1 cellular context compared by ENCODE assay signal in the genomic region with DNA sequence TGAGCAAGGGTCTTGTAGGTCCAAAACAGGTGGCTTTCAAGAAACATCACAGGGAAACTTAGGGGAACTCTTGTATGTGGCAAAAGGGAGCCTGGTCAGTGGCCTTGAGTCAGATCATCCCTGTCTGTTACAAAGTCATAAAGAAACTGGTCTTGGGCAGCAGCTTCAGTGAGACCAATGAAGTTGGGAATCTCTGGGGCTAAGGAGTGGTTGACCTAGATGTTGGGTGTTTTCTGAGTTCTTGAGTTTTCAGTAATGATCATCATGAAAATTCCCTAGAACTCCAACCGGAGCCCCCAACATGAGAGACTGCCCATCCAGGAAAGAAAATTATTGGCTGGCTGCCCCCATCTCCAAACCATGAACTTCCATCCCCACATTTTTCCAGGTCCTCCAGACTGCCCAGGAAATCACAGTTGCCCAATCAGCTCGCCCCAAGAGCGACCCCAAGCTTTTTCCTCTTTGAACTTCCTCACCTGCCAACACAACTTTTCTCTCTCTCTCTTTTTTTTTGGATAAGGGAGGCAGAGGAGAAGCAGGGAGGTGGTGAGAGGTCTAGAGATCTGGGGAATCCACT.
A peak's percentile ranks its signal among the peaks of the same experiment; 100 is the strongest.
TF ChIP-seq lines count a peak whose summit lies in the region.

No MANE protein-coding gene starts in this region.

TF ChIP-seq in GM12878, 131 proteins besides CTCF, POLR2A, EP300 and RAD21 (continued from another document and continues in another):
- TF ChIP-seq, protein P1, sequence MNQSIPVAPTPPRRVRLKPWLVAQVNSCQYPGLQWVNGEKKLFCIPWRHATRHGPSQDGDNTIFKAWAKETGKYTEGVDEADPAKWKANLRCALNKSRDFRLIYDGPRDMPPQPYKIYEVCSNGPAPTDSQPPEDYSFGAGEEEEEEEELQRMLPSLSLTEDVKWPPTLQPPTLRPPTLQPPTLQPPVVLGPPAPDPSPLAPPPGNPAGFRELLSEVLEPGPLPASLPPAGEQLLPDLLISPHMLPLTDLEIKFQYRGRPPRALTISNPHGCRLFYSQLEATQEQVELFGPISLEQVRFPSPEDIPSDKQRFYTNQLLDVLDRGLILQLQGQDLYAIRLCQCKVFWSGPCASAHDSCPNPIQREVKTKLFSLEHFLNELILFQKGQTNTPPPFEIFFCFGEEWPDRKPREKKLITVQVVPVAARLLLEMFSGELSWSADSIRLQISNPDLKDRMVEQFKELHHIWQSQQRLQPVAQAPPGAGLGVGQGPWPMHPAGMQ (IDR thresholded peaks at IDR 0.05; ENCODE audit: borderline replicate concordance): no peak
- no peak for TF ChIP-seq KDM1A (IDR thresholded peaks at IDR 0.05; ENCODE audit: borderline replicate concordance)
- no peak for TF ChIP-seq ZNF622 (IDR thresholded peaks at IDR 0.05)
- no peak for TF ChIP-seq ZNF207 (IDR thresholded peaks at IDR 0.05; ENCODE audit: borderline replicate concordance)
- peak; percentile 88 for TF ChIP-seq JUNB (IDR thresholded peaks at IDR 0.05)
- peak; percentile 23; the same call in 1 of the 2 replicates for TF ChIP-seq IKZF1 (conservative IDR thresholded peaks at IDR 0.05)
- TF ChIP-seq LARP7 (IDR thresholded peaks at IDR 0.05): peak; percentile 25; the same call in 1 of the 2 replicates
- TF ChIP-seq, protein P2, sequence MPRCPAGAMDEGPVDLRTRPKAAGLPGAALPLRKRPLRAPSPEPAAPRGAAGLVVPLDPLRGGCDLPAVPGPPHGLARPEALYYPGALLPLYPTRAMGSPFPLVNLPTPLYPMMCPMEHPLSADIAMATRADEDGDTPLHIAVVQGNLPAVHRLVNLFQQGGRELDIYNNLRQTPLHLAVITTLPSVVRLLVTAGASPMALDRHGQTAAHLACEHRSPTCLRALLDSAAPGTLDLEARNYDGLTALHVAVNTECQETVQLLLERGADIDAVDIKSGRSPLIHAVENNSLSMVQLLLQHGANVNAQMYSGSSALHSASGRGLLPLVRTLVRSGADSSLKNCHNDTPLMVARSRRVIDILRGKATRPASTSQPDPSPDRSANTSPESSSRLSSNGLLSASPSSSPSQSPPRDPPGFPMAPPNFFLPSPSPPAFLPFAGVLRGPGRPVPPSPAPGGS (IDR thresholded peaks at IDR 0.05; ENCODE audit: borderline replicate concordance, insufficient read depth, low read depth, low read length, poor library complexity, severe bottlenecking): peak; percentile 58
- TF ChIP-seq HDGF (IDR thresholded peaks at IDR 0.05): no peak
- peak in 1 of 2 experiments; percentile 90; a peak in 1 of 4 replicates for TF ChIP-seq CEBPB (IDR thresholded peaks at IDR 0.05; ENCODE audit: borderline replicate concordance in 1 of 2, low read depth in 2 of 2, low read length in 2 of 2)
- TF ChIP-seq SP1 (IDR thresholded peaks at IDR 0.05; ENCODE audit: low read depth, low read length): peak; percentile 31
- no peak for TF ChIP-seq KAT2A (conservative IDR thresholded peaks at IDR 0.05; ENCODE audit: control insufficient read depth, low read depth, low read length)
- peak; percentile 17 for TF ChIP-seq SMAD1 (IDR thresholded peaks at IDR 0.05; ENCODE audit: low read depth, partially characterized antibody)
- TF ChIP-seq NR2C2 (IDR thresholded peaks at IDR 0.05; ENCODE audit: borderline replicate concordance, control insufficient read depth, insufficient read length, low read depth): no peak
- no peak for TF ChIP-seq MYC (IDR thresholded peaks at IDR 0.05; ENCODE audit: insufficient read depth, insufficient read length, insufficient replicate concordance, low read length, severe bottlenecking)
- TF ChIP-seq MTA3 (IDR thresholded peaks at IDR 0.05; ENCODE audit: borderline replicate concordance, low read length): 0 out of 2 replicates have a peak, but pooled peaks have one; percentile 20
- no peak for TF ChIP-seq NFXL1 (IDR thresholded peaks at IDR 0.05; ENCODE audit: borderline replicate concordance)
- TF ChIP-seq PAX5 (IDR thresholded peaks at IDR 0.05; ENCODE audit: borderline replicate concordance, low read depth, low read length): peak; percentile 54
- no peak for TF ChIP-seq PBX3 (IDR thresholded peaks at IDR 0.05; ENCODE audit: insufficient replicate concordance, low read depth, low read length)
- no peak for TF ChIP-seq POLR2AphosphoS2 (IDR thresholded peaks at IDR 0.05; ENCODE audit: low read depth, low read length)
- no peak for TF ChIP-seq BHLHE40 (IDR thresholded peaks at IDR 0.05; ENCODE audit: borderline replicate concordance in 1 of 2, low read depth in 2 of 2, low read length in 1 of 2)
- TF ChIP-seq SREBF2 (IDR thresholded peaks at IDR 0.05; ENCODE audit: low read length): no peak
- peak; percentile 2; the same call in 1 of the 2 replicates for TF ChIP-seq PRDM15 (CRISPR knock-in tag; IDR thresholded peaks at IDR 0.05)
- no peak; the same call in 1 of the 2 replicates for TF ChIP-seq TBL1XR1 (IDR thresholded peaks at IDR 0.05; ENCODE audit: low read depth, low read length)
- peak; percentile 8; the same call in 1 of the 2 replicates for TF ChIP-seq MTA2 (IDR thresholded peaks at IDR 0.05; ENCODE audit: low read depth)
- TF ChIP-seq TCF3 (IDR thresholded peaks at IDR 0.05; ENCODE audit: borderline replicate concordance, insufficient read depth, low read depth, low read length): peak; percentile 49; the same call in 1 of the 2 replicates
- peak; percentile 25; the same call in 1 of the 2 replicates for TF ChIP-seq GABPA (IDR thresholded peaks at IDR 0.05; ENCODE audit: low read depth)
- TF ChIP-seq, protein P3, sequence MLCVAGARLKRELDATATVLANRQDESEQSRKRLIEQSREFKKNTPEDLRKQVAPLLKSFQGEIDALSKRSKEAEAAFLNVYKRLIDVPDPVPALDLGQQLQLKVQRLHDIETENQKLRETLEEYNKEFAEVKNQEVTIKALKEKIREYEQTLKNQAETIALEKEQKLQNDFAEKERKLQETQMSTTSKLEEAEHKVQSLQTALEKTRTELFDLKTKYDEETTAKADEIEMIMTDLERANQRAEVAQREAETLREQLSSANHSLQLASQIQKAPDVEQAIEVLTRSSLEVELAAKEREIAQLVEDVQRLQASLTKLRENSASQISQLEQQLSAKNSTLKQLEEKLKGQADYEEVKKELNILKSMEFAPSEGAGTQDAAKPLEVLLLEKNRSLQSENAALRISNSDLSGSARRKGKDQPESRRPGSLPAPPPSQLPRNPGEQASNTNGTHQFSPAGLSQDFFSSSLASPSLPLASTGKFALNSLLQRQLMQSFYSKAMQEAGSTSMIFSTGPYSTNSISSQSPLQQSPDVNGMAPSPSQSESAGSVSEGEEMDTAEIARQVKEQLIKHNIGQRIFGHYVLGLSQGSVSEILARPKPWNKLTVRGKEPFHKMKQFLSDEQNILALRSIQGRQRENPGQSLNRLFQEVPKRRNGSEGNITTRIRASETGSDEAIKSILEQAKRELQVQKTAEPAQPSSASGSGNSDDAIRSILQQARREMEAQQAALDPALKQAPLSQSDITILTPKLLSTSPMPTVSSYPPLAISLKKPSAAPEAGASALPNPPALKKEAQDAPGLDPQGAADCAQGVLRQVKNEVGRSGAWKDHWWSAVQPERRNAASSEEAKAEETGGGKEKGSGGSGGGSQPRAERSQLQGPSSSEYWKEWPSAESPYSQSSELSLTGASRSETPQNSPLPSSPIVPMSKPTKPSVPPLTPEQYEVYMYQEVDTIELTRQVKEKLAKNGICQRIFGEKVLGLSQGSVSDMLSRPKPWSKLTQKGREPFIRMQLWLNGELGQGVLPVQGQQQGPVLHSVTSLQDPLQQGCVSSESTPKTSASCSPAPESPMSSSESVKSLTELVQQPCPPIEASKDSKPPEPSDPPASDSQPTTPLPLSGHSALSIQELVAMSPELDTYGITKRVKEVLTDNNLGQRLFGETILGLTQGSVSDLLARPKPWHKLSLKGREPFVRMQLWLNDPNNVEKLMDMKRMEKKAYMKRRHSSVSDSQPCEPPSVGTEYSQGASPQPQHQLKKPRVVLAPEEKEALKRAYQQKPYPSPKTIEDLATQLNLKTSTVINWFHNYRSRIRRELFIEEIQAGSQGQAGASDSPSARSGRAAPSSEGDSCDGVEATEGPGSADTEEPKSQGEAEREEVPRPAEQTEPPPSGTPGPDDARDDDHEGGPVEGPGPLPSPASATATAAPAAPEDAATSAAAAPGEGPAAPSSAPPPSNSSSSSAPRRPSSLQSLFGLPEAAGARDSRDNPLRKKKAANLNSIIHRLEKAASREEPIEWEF (IDR thresholded peaks at IDR 0.05; ENCODE audit: insufficient replicate concordance, low read depth, low read length): no peak
- TF ChIP-seq CREM (IDR thresholded peaks at IDR 0.05; ENCODE audit: low read depth): no peak; the same call in 1 of the 2 replicates
- TF ChIP-seq CHD1 (IDR thresholded peaks at IDR 0.05; ENCODE audit: low read depth, low read length): 0 out of 2 replicates have a peak, but pooled peaks have one; percentile 75
- TF ChIP-seq ATF7 (IDR thresholded peaks at IDR 0.05; ENCODE audit: low read depth): no peak
- no peak for TF ChIP-seq USF2 (IDR thresholded peaks at IDR 0.05; ENCODE audit: borderline replicate concordance, low read depth, low read length)
- TF ChIP-seq SMARCA5 (IDR thresholded peaks at IDR 0.05): no peak
- no peak; the same call in none of the 2 replicates for TF ChIP-seq TCF7 (IDR thresholded peaks at IDR 0.05; ENCODE audit: borderline replicate concordance)
- TF ChIP-seq, protein P4, sequence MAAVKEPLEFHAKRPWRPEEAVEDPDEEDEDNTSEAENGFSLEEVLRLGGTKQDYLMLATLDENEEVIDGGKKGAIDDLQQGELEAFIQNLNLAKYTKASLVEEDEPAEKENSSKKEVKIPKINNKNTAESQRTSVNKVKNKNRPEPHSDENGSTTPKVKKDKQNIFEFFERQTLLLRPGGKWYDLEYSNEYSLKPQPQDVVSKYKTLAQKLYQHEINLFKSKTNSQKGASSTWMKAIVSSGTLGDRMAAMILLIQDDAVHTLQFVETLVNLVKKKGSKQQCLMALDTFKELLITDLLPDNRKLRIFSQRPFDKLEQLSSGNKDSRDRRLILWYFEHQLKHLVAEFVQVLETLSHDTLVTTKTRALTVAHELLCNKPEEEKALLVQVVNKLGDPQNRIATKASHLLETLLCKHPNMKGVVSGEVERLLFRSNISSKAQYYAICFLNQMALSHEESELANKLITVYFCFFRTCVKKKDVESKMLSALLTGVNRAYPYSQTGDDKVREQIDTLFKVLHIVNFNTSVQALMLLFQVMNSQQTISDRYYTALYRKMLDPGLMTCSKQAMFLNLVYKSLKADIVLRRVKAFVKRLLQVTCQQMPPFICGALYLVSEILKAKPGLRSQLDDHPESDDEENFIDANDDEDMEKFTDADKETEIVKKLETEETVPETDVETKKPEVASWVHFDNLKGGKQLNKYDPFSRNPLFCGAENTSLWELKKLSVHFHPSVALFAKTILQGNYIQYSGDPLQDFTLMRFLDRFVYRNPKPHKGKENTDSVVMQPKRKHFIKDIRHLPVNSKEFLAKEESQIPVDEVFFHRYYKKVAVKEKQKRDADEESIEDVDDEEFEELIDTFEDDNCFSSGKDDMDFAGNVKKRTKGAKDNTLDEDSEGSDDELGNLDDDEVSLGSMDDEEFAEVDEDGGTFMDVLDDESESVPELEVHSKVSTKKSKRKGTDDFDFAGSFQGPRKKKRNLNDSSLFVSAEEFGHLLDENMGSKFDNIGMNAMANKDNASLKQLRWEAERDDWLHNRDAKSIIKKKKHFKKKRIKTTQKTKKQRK (IDR thresholded peaks at IDR 0.05; ENCODE audit: low read depth, low read length): no peak
- TF ChIP-seq GATAD2B (conservative IDR thresholded peaks at IDR 0.05; ENCODE audit: low read depth): 0 out of 2 replicates have a peak, but pooled peaks have one; percentile 10
- TF ChIP-seq ETV6 (conservative IDR thresholded peaks at IDR 0.05 in 1 of 2, IDR thresholded peaks at IDR 0.05 in 1 of 2; ENCODE audit: borderline replicate concordance in 1 of 2, low read depth in 1 of 2): no peak
- no peak for TF ChIP-seq IRF3 (IDR thresholded peaks at IDR 0.05)
